Comparison of ENCODE assay signal across 13 cellular contexts in genomic region chrX:154047266-154047665, GRCh38. TPM values are rescaled to one million over a fixed set of nuclear protein-coding genes. Genes with fewer than 3 reads are reported as not detected.
DNase-seq lines count a peak whose midpoint lies in the region; ATAC-seq and TF ChIP-seq lines count a peak whose summit lies in the region.
"Had no signal": no experiment of that assay in that cellular context is flagged by ENCODE, and none has a peak within 500 bp of the region (broad histone marks: within the 10 kb centered on the region; RNA-seq: fewer than 3 reads in every experiment).

No MANE protein-coding gene starts in this region.

- H3K4me3 ChIP-seq in lung (no peak overlapping the region), suprapubic skin (no peak overlapping the region), PC-9 (no peak overlapping the region)

- H3K4me3 Mint-ChIP-seq in activated CD4-positive, alpha-beta memory T cell treated with anti-CD3 and anti-CD28 coated beads for 36 hours: no peak overlapping the region
- H3K4me3 Mint-ChIP-seq in activated CD4-positive, alpha-beta memory T cell treated with anti-CD3 and anti-CD28 coated beads, Interleukin-2, amount 10 ng/mL, durations not matched to agents 7 days and 5 days: no peak overlapping the region

- no peak for TF ChIP-seq EP300 in suprapubic skin (IDR thresholded peaks at IDR 0.05)

- intact Hi-C loops in activated CD4-positive, alpha-beta memory T cell treated with anti-CD3 and anti-CD28 coated beads for 36 hours (cut with micrococcal nuclease): no loop called here
- intact Hi-C loops in PC-9 (cut with micrococcal nuclease; ENCODE audit: unreplicated experiment): no loop called here

- no peaks in the 10 kb centered on the region for H3K27me3 Mint-ChIP-seq in activated CD4-positive, alpha-beta memory T cell treated with anti-CD3 and anti-CD28 coated beads for 36 hours
- H3K27me3 Mint-ChIP-seq in activated CD4-positive, alpha-beta memory T cell treated with anti-CD3 and anti-CD28 coated beads, Interleukin-2, amount 10 ng/mL, durations not matched to agents 7 days and 5 days: no peaks in the 10 kb centered on the region

- peak overlapping the region; percentile 26 for H3K27ac Mint-ChIP-seq in activated CD4-positive, alpha-beta memory T cell treated with anti-CD3 and anti-CD28 coated beads for 36 hours
- H3K27ac Mint-ChIP-seq in activated CD4-positive, alpha-beta memory T cell treated with anti-CD3 and anti-CD28 coated beads, Interleukin-2, amount 10 ng/mL, durations not matched to agents 7 days and 5 days: no peak overlapping the region

- H4K20me1 ChIP-seq in PC-9 (ENCODE audit: insufficient read depth): peaks cover 32% of the 10 kb centered on the region

- no peaks in the 10 kb centered on the region for H3K9me3 Mint-ChIP-seq in activated CD4-positive, alpha-beta memory T cell treated with anti-CD3 and anti-CD28 coated beads for 36 hours
- H3K9me3 Mint-ChIP-seq in activated CD4-positive, alpha-beta memory T cell treated with anti-CD3 and anti-CD28 coated beads, Interleukin-2, amount 10 ng/mL, durations not matched to agents 7 days and 5 days: no peaks in the 10 kb centered on the region

- H3F3A ChIP-seq in PC-9 (ENCODE audit: insufficient read depth, low read depth): no peaks in the 10 kb centered on the region

- CTCF ChIA-PET in activated CD4-positive, alpha-beta memory T cell treated with anti-CD3 and anti-CD28 coated beads for 36 hours (lab: Charles Lee): interaction anchor here (2.6 kb wide), 1 partner anchor 34 kb away, joined by 10 read pairs; no protein-coding TSS in a partner anchor
- CTCF ChIA-PET in activated CD4-positive, alpha-beta memory T cell treated with anti-CD3 and anti-CD28 coated beads, Interleukin-2, amount 10 ng/mL, durations not matched to agents 7 days and 5 days (lab: Charles Lee): no interaction called here
- CTCF ChIA-PET in PC-9 (lab: Charles Lee): no interaction called here

- WGBS in lung, 2 donors: 53 to 55% methylated on average over 3 of the region's 3 CpGs
- 36% methylated on average over 3 of the region's 3 CpGs for WGBS in suprapubic skin

- no peak overlapping the region for H3K4me2 ChIP-seq in PC-9

- no peak for TF ChIP-seq POLR2A in suprapubic skin (IDR thresholded peaks at IDR 0.05)

- H3K27ac ChIP-seq in angular gyrus (ENCODE audit: low read depth, low read length): peak overlapping the region; percentile 29
- H3K27ac ChIP-seq in lung (ENCODE audit: low read depth in 1 of 2, low read length in 1 of 2): peak overlapping the region; percentile 17 to 40
- peak overlapping the region; percentile 34 for H3K27ac ChIP-seq in suprapubic skin
- H3K27ac ChIP-seq in PC-9: no peak overlapping the region

- H3K9me2 ChIP-seq in PC-9 (ENCODE audit: insufficient read depth): no peaks in the 10 kb centered on the region

- no peak for TF ChIP-seq CTCF in lung (IDR thresholded peaks at IDR 0.05; ENCODE audit: control extremely low read depth, extremely low read depth)
- no peak for TF ChIP-seq CTCF in suprapubic skin (IDR thresholded peaks at IDR 0.05)
- no peak for TF ChIP-seq CTCF in PC-9 (conservative IDR thresholded peaks at IDR 0.05)

- no peak for DNase-seq in activated CD4-positive, alpha-beta memory T cell treated with anti-CD3 and anti-CD28 coated beads for 36 hours
- DNase-seq in activated CD4-positive, alpha-beta memory T cell treated with anti-CD3 and anti-CD28 coated beads, Interleukin-2, amount 10 ng/mL, durations not matched to agents 7 days and 5 days: no peak
- DNase-seq in lung (ENCODE audit: low spot score) (no peak), suprapubic skin (ENCODE audit: low spot score in 2 of 2) (no peak), Kasumi-1 (lab: John Stamatoyannopoulos, UW) (no peak), PC-9 (no peak)
- DNase-seq in stimulated activated CD4-positive, alpha-beta T cell treated with anti-CD3 and anti-CD28 coated beads, Interleukin-2, amount 100 ng/mL, for 24 hours: no peak
- DNase-seq: central memory CD4-positive, alpha-beta T cell; EL; kidney; nucleus accumbens; stimulated activated CD4-positive, alpha-beta T cell treated with anti-CD3 and anti-CD28 coated beads, Interleukin-2, amount 100 ng/mL, for 48 hours had no signal

- H3K4me1 Mint-ChIP-seq in activated CD4-positive, alpha-beta memory T cell treated with anti-CD3 and anti-CD28 coated beads for 36 hours (ENCODE audit: low read depth): peaks cover 43% of the 10 kb centered on the region
- H3K4me1 Mint-ChIP-seq in activated CD4-positive, alpha-beta memory T cell treated with anti-CD3 and anti-CD28 coated beads, Interleukin-2, amount 10 ng/mL, durations not matched to agents 7 days and 5 days: peaks cover 26% of the 10 kb centered on the region

- POLR2A ChIA-PET in activated CD4-positive, alpha-beta memory T cell treated with anti-CD3 and anti-CD28 coated beads for 36 hours (lab: Charles Lee): no interaction called here
- POLR2A ChIA-PET in activated CD4-positive, alpha-beta memory T cell treated with anti-CD3 and anti-CD28 coated beads, Interleukin-2, amount 10 ng/mL, durations not matched to agents 7 days and 5 days (lab: Charles Lee): interaction anchor here (1.2 kb wide), 1 partner anchor 27 kb away, joined by 3 read pairs; no protein-coding TSS in a partner anchor
- POLR2A ChIA-PET in PC-9 (lab: Charles Lee; ENCODE audit: unreplicated experiment): no interaction called here

- H3K79me2 ChIP-seq in PC-9 (ENCODE audit: low read depth): 0 out of 2 replicates have a peak, but pooled peaks cover 29% of the 10 kb centered on the region

- ATAC-seq in lung (ENCODE audit: insufficient read depth, low FRiP score): no peak

- no peaks in the 10 kb centered on the region for H3K9me3 ChIP-seq in lung (ENCODE audit: control insufficient read depth in 2 of 2, insufficient read depth in 1 of 2, low read length in 1 of 2)
- no peaks in the 10 kb centered on the region for H3K9me3 ChIP-seq in suprapubic skin
- H3K9me3 ChIP-seq in PC-9 (ENCODE audit: insufficient read depth, low read depth): no peaks in the 10 kb centered on the region

- no peaks in the 10 kb centered on the region for H3K27me3 ChIP-seq in lung (ENCODE audit: control insufficient read depth, insufficient read depth)
- no peaks in the 10 kb centered on the region for H3K27me3 ChIP-seq in suprapubic skin
- no peaks in the 10 kb centered on the region for H3K27me3 ChIP-seq in PC-9 (ENCODE audit: insufficient read depth, low read depth)

- no TSS peak for BruUV-seq in PC-9 (replicated peaks; lab: Mats Ljungman, UMichigan)

- no peaks in the 10 kb centered on the region for H3K36me3 ChIP-seq in lung (ENCODE audit: control insufficient read depth in 2 of 2, insufficient read depth in 2 of 2, low read length in 2 of 2)
- no peaks in the 10 kb centered on the region for H3K36me3 ChIP-seq in suprapubic skin
- no peaks in the 10 kb centered on the region for H3K36me3 ChIP-seq in PC-9 (ENCODE audit: low read depth)

- H3K36me3 Mint-ChIP-seq in activated CD4-positive, alpha-beta memory T cell treated with anti-CD3 and anti-CD28 coated beads for 36 hours: peaks cover 27% of the 10 kb centered on the region
- H3K36me3 Mint-ChIP-seq in activated CD4-positive, alpha-beta memory T cell treated with anti-CD3 and anti-CD28 coated beads, Interleukin-2, amount 10 ng/mL, durations not matched to agents 7 days and 5 days (ENCODE audit: low read depth): peaks cover 48% of the 10 kb centered on the region

- no peak overlapping the region for H2AFZ ChIP-seq in PC-9

- H3K4me1 ChIP-seq in lung (ENCODE audit: control insufficient read depth in 2 of 2, insufficient read depth in 2 of 2, low read length in 2 of 2) (peaks cover 4 to 19% of the 10 kb centered on the region in 2 donors), suprapubic skin (peaks cover 54% of the 10 kb centered on the region), PC-9 (replicated peaks; ENCODE audit: insufficient read depth) (0 out of 2 replicates have a peak, but pooled peaks cover 3% of the 10 kb centered on the region)

RNA-seq across cellular contexts. Expression of gene IRAK1, which starts 27.6 kb away (rescaled TPM):
- total RNA-seq in activated CD4-positive, alpha-beta memory T cell treated with anti-CD3 and anti-CD28 coated beads for 36 hours: 100 to 1,000 TPM in 1 of 2 experiments, 10 to 100 TPM in 1; 99.6 to 106 TPM
- 100 to 1,000 TPM; 118 to 122 TPM for total RNA-seq in activated CD4-positive, alpha-beta memory T cell treated with anti-CD3 and anti-CD28 coated beads, Interleukin-2, amount 10 ng/mL, durations not matched to agents 7 days and 5 days
- total RNA-seq in lung: 100 to 1,000 TPM in 1 of 2 donors, 10 to 100 TPM in 1; 24.6 to 153 TPM
- 100 to 1,000 TPM in 1 of 2 donors, 10 to 100 TPM in 1; 64.5 to 131 TPM for polyA plus RNA-seq in lung
- 10 to 100 TPM; 51.3 to 61.5 (median 58.3) TPM for total RNA-seq in suprapubic skin
- 317 and 364 TPM in 2 replicates for total RNA-seq in PC-9 (2021)

RNA-seq across cellular contexts. Expression of gene MECP2, which starts 50.3 kb away (rescaled TPM):
- 10 to 100 TPM; 50.8 to 51.0 TPM for total RNA-seq in activated CD4-positive, alpha-beta memory T cell treated with anti-CD3 and anti-CD28 coated beads for 36 hours
- total RNA-seq in activated CD4-positive, alpha-beta memory T cell treated with anti-CD3 and anti-CD28 coated beads, Interleukin-2, amount 10 ng/mL, durations not matched to agents 7 days and 5 days: 10 to 100 TPM; 80.7 to 83.0 TPM
- 10 to 100 TPM; 53.4 to 62.9 TPM for total RNA-seq in lung
- polyA plus RNA-seq in lung: 10 to 100 TPM; 20.4 to 24.5 TPM
- 10 to 100 TPM; 19.7 to 76.0 (median 33.9) TPM for total RNA-seq in suprapubic skin
- total RNA-seq in PC-9 (2021): 85.6 and 90.1 TPM in 2 replicates
